In genomic region chr1:46289134-46289494, GRCh38 we compare ENCODE assay signal across 2 cellular contexts.
TF ChIP-seq lines count a peak whose summit lies in the region.

No MANE protein-coding gene starts in this region.

TF ChIP-seq in HEK293, 187 proteins besides CTCF, POLR2A, EP300 and RAD21:
- TF ChIP-seq ZNF664 (tag by site-specific recombination; IDR thresholded peaks at IDR 0.05), result 0 out of 2 replicates have a peak, but pooled peaks have one; percentile 25
- no peak for TF ChIP-seq ZNF654 (tag by site-specific recombination; IDR thresholded peaks at IDR 0.05; ENCODE audit: low read depth)
- TF ChIP-seq ZNF280D (tag by site-specific recombination; IDR thresholded peaks at IDR 0.05), result no peak
- no peak for TF ChIP-seq ZSCAN16 (tag by site-specific recombination; IDR thresholded peaks at IDR 0.05)

TF ChIP-seq in GM12878, 131 proteins besides CTCF, POLR2A, EP300 and RAD21:
- TF ChIP-seq SMAD5 (IDR thresholded peaks at IDR 0.05; ENCODE audit: low read depth) (0 out of 2 replicates have a peak, but pooled peaks have one; percentile 29), ESRRA (IDR thresholded peaks at IDR 0.05; ENCODE audit: low read length) (no peak)
